In genomic region chr1:237205400-237206064, GRCh38 we compare ENCODE assay signal across 13 cellular contexts.
A peak's percentile ranks its signal among the peaks of the same experiment; 100 is the strongest.
DNase-seq lines count a peak whose midpoint lies in the region; ATAC-seq, FAIRE-seq and TF ChIP-seq lines count a peak whose summit lies in the region.
"Had no signal": no experiment of that assay in that cellular context is flagged by ENCODE, and none has a peak within 500 bp of the region (broad histone marks: within the 10 kb centered on the region; RNA-seq: fewer than 3 reads in every experiment).

No MANE protein-coding gene starts in this region.

- POLR2A ChIA-PET in HepG2 (lab: Yijun Ruan, JAX): no interaction called here

- no peaks in the 10 kb centered on the region for H3K4me1 ChIP-seq in HepG2 (ENCODE audit: insufficient read depth, low read length)

- TF ChIP-seq CTCF in choroid plexus epithelial cell (conservative IDR thresholded peaks at IDR 0.05; ENCODE audit: low read depth, low read length) (no peak), HepG2 (CRISPR knock-in tag; IDR thresholded peaks at IDR 0.05) (no peak)

- H3K27me3 ChIP-seq in MG63: no peaks in the 10 kb centered on the region
- peaks cover 2 to 4% of the 10 kb centered on the region in 2 experiments; a peak in 1 of 5 replicates for H3K27me3 ChIP-seq in HepG2 (ENCODE audit: control insufficient read depth in 1 of 2, insufficient read depth in 2 of 2, low read length in 2 of 2)
- H3K27me3 ChIP-seq: esophagus muscularis mucosa had no signal

- H3K27ac ChIP-seq in HepG2 (ENCODE audit: extremely low read length, insufficient read depth, low read length): no peak overlapping the region
- H3K27ac ChIP-seq: C4-2B, esophagus muscularis mucosa had no signal

- DNase-seq in MG63: peak; percentile 90
- peak; percentile 6 for DNase-seq in choroid plexus epithelial cell (ENCODE audit: low read depth)
- no peak for DNase-seq in HepG2 (ENCODE audit: low spot score)
- DNase-seq in ureter (ENCODE audit: low spot score): peak; percentile 56
- DNase-seq in SW 1271 (lab: John Stamatoyannopoulos, UW): no peak
- DNase-seq in NCI-H526 (lab: John Stamatoyannopoulos, UW): no peak
- no peak for DNase-seq in NCI-H1436 (lab: John Stamatoyannopoulos, UW)
- DNase-seq: activated CD4-positive, alpha-beta T cell treated with anti-CD3 and anti-CD28 coated beads for 1 hour; activated T-cell treated with anti-CD3 and anti-CD28 coated beads for 4 hours; T-helper 1 cell had no signal

- H3K9me3 ChIP-seq in MG63: no peaks in the 10 kb centered on the region
- H3K9me3 ChIP-seq in HepG2 (ENCODE audit: low read length): no peaks in the 10 kb centered on the region
- H3K9me3 ChIP-seq: esophagus muscularis mucosa had no signal

- no peak for TF ChIP-seq RAD21 in HepG2 (CRISPR knock-in tag; IDR thresholded peaks at IDR 0.05)

- no peaks in the 10 kb centered on the region for H4K20me1 ChIP-seq in HepG2 (ENCODE audit: insufficient read depth, low read length)

- H3K9ac ChIP-seq in HepG2 (ENCODE audit: insufficient read depth, low read depth, low read length): no peak overlapping the region

- CTCF ChIA-PET in HepG2 (lab: Yijun Ruan, JAX; ENCODE audit: low intra/inter-chr PET ratio, low total read pairs): no interaction called here

- no TSS peak for BruUV-seq in HepG2 (replicated peaks; lab: Mats Ljungman, UMichigan)

- in situ Hi-C loops in HepG2 (cut with HindIII; ENCODE audit: extremely low pct_ligation_motif_present, low pct_unique_long_range_greater_than_20kb): no loop called here

- no peak for ATAC-seq in HepG2

- intact Hi-C loops in HepG2 (cut with micrococcal nuclease; ENCODE audit: unreplicated experiment): no loop called here

- H3K4me3 ChIP-seq in MG63 (no peak overlapping the region), choroid plexus epithelial cell (ENCODE audit: low read depth, low read length) (no peak overlapping the region), HepG2 (replicated peaks in 1 of 3; ENCODE audit: insufficient read depth in 1 of 3, low read depth in 2 of 3, low read length in 3 of 3) (no peak overlapping the region)
- H3K4me3 ChIP-seq: esophagus muscularis mucosa had no signal

- H3K4me2 ChIP-seq in HepG2 (ENCODE audit: low read depth, low read length): no peak overlapping the region

- H3K36me3 ChIP-seq in MG63: no peaks in the 10 kb centered on the region
- H3K36me3 ChIP-seq in HepG2 (replicated peaks in 1 of 2; ENCODE audit: control insufficient read depth in 1 of 2, insufficient read depth in 2 of 2, low read length in 2 of 2): no peaks in the 10 kb centered on the region
- H3K36me3 ChIP-seq: esophagus muscularis mucosa had no signal

- TF ChIP-seq POLR2A in HepG2 (IDR thresholded peaks at IDR 0.05; ENCODE audit: insufficient read depth in 1 of 2, low read depth in 2 of 2, low read length in 2 of 2): no peak

- no peaks in the 10 kb centered on the region for H3K79me2 ChIP-seq in HepG2 (ENCODE audit: insufficient read depth, low read length)

- TF ChIP-seq EP300 in HepG2 (IDR thresholded peaks at IDR 0.05; ENCODE audit: low read depth in 2 of 2, low read length in 2 of 2) (no peak), HepG2 (CRISPR knock-in tag; IDR thresholded peaks at IDR 0.05; ENCODE audit: borderline replicate concordance) (no peak)

- 3% methylated on average over 6 of the region's 14 CpGs for WGBS in HepG2 (ENCODE audit: low lambda C conversion rate)

- H2AFZ ChIP-seq in HepG2 (ENCODE audit: low read length): no peak overlapping the region

- no peak for FAIRE-seq in HepG2 (lab: Jason Lieb, UNC)
- FAIRE-seq: GM12891 had no signal

TF ChIP-seq in HepG2, 621 proteins besides CTCF, POLR2A, EP300 and RAD21:
- peak; percentile 34; the same call in 1 of the 2 replicates for TF ChIP-seq CEBPB (IDR thresholded peaks at IDR 0.05; ENCODE audit: borderline replicate concordance, low read depth, low read length)
- TF ChIP-seq CBFB (CRISPR knock-in tag; IDR thresholded peaks at IDR 0.05): no peak
TF ChIP-seq in HepG2: peak in this region for 1.

Comparison
In these comparisons a context has a peak if more than half of its experiments do, and no peak if none do; other contexts are left out.
1. DNase-seq: peak in MG63 (single experiment), choroid plexus epithelial cell (single experiment) and ureter (single experiment); none in HepG2 (single experiment), SW 1271 (0 of 2), NCI-H526 (0 of 2) and NCI-H1436 (single experiment).